ENCODE assay signal across 8 cellular contexts in genomic region chr7:43647314-43647691, GRCh38.
DNase-seq lines count a peak whose midpoint lies in the region; ATAC-seq and TF ChIP-seq lines count a peak whose summit lies in the region.

No MANE protein-coding gene starts in this region.

- H3K27me3 Mint-ChIP-seq in endodermal cell (ENCODE audit: insufficient read depth) = no peaks in the 10 kb centered on the region

- H3K4me2 ChIP-seq in OCI-LY7 (ENCODE audit: low read length) = peak overlapping the region; percentile 97

- TF ChIP-seq CTCF in OCI-LY7 (conservative IDR thresholded peaks at IDR 0.05; ENCODE audit: low read length) (no peak), endodermal cell (conservative IDR thresholded peaks at IDR 0.05) (no peak), neutrophil (IDR thresholded peaks at IDR 0.05) (no peak)

- H3K9me3 ChIP-seq in OCI-LY7 (ENCODE audit: low read length) (no peaks in the 10 kb centered on the region), endodermal cell (ENCODE audit: control insufficient read depth, low read length) (no peaks in the 10 kb centered on the region), neutrophil (no peaks in the 10 kb centered on the region)

- no peak overlapping the region for H3K4me3 Mint-ChIP-seq in endodermal cell

- peaks cover 49% of the 10 kb centered on the region for H3K36me3 ChIP-seq in OCI-LY7 (ENCODE audit: insufficient read depth, low read length)
- H3K36me3 ChIP-seq in endodermal cell (ENCODE audit: control insufficient read depth, insufficient read depth, low read length) = peaks cover 31% of the 10 kb centered on the region
- H3K36me3 ChIP-seq in neutrophil = peaks cover 14% of the 10 kb centered on the region

- intact Hi-C loops in OCI-LY7 (cut with micrococcal nuclease; ENCODE audit: unreplicated experiment) = no loop called here

- H3K27me3 ChIP-seq in endodermal cell (ENCODE audit: control insufficient read depth, insufficient read depth, low read length, poor library complexity, severe bottlenecking) = no peaks in the 10 kb centered on the region
- H3K27me3 ChIP-seq in neutrophil = no peaks in the 10 kb centered on the region

- H2AFZ ChIP-seq in OCI-LY7 (ENCODE audit: low read length) = no peak overlapping the region

- H3K4me1 Mint-ChIP-seq in endodermal cell = peaks cover 32% of the 10 kb centered on the region

- peaks cover 62% of the 10 kb centered on the region for H3K36me3 Mint-ChIP-seq in endodermal cell (ENCODE audit: low read depth)

- CTCF ChIA-PET in OCI-LY7 (lab: Charles Lee; ENCODE audit: unreplicated experiment) = interaction anchor here (1.3 kb wide), 1 partner anchor 64 kb away, joined by 11 read pairs; the partner anchor contains the start of gene STK17A

- POLR2A ChIA-PET in OCI-LY7 (lab: Charles Lee) = interaction anchor here (0.6 to 4.2 kb wide), 9 partner anchors 8 to 1355 kb away, joined by 3 to 27 read pairs (median 6); partner anchors contain the start of gene STK17A

- H3K27ac ChIP-seq in OCI-LY7 (ENCODE audit: low read depth, low read length, poor library complexity, severe bottlenecking) = peak overlapping the region; percentile 97
- peak overlapping the region; percentile 95 for H3K27ac ChIP-seq in endodermal cell (ENCODE audit: low read depth, low read length)
- peak overlapping the region; percentile 96 for H3K27ac ChIP-seq in neutrophil

- DNase-seq in DMS79 (lab: John Stamatoyannopoulos, UW) (peak; percentile 32), OCI-LY7 (ENCODE audit: low spot score) (no peak), endodermal cell (peak; percentile 85), NCI-H1048 (lab: John Stamatoyannopoulos, UW) (no peak), NCI-H774 (lab: John Stamatoyannopoulos, UW) (no peak)

- no peaks in the 10 kb centered on the region for H3K9me2 ChIP-seq in OCI-LY7 (ENCODE audit: insufficient read depth, low read length)

- 37 to 51% methylated on average over 4 to 7 of the region's 7 CpGs for WGBS in endodermal cell (ENCODE audit: insufficient coverage in 1 of 2, insufficient read length in 1 of 2), 2 experiments

- H3K9ac ChIP-seq in endodermal cell (ENCODE audit: extremely low read depth, low read length, poor library complexity, severe bottlenecking) = peak overlapping the region; percentile 17

- peak overlapping the region; percentile 86 for H3K27ac Mint-ChIP-seq in endodermal cell

- H3K4me3 ChIP-seq in OCI-LY7 (ENCODE audit: low read depth, low read length, poor library complexity, severe bottlenecking) (peak overlapping the region; percentile 64), endodermal cell (ENCODE audit: low read length) (no peak overlapping the region), neutrophil (ENCODE audit: low read depth in 1 of 2, low read length in 1 of 2) (peak overlapping the region; percentile 58 to 67)

- no TSS peak for BruUV-seq in OCI-LY7 (replicated peaks; lab: Mats Ljungman, UMichigan)

- H3K9me3 Mint-ChIP-seq in endodermal cell = no peaks in the 10 kb centered on the region

- peaks cover 79% of the 10 kb centered on the region for H3K4me1 ChIP-seq in OCI-LY7 (ENCODE audit: insufficient read depth, low read length, poor library complexity, severe bottlenecking)
- H3K4me1 ChIP-seq in endodermal cell (ENCODE audit: control insufficient read depth, insufficient read depth, low read length) = peaks cover 7% of the 10 kb centered on the region
- peaks cover 71 to 86% of the 10 kb centered on the region in 2 experiments for H3K4me1 ChIP-seq in neutrophil (ENCODE audit: control insufficient read depth in 1 of 2, insufficient read depth in 1 of 2, low read depth in 1 of 2, low read length in 1 of 2)

- peaks cover 6% of the 10 kb centered on the region; the same call in 1 of the 2 replicates for H4K20me1 ChIP-seq in OCI-LY7 (ENCODE audit: insufficient read depth, low read length)

- no peak for ATAC-seq in HG02840 (IDR thresholded peaks at IDR 0.05; ENCODE audit: low FRiP score, unreplicated experiment)
- ATAC-seq in HG03280 (IDR thresholded peaks at IDR 0.05; ENCODE audit: unreplicated experiment) = no peak

- H3K79me2 ChIP-seq in OCI-LY7 (ENCODE audit: insufficient read depth, low read depth, low read length) = peaks cover 16% of the 10 kb centered on the region; the same call in 1 of the 2 replicates

Comparison
In these comparisons a context has a peak if more than half of its experiments do, and no peak if none do; other contexts are left out.
1. DNase-seq: peak in DMS79 (single experiment) and endodermal cell (single experiment); none in OCI-LY7 (single experiment), NCI-H1048 (single experiment) and NCI-H774 (single experiment).
2. Peak in every context shown above with its lines, with median percentiles within 50 percentile points of each other: H3K27ac ChIP-seq.